20 cellular contexts compared by ENCODE assay signal in the genomic region with DNA sequence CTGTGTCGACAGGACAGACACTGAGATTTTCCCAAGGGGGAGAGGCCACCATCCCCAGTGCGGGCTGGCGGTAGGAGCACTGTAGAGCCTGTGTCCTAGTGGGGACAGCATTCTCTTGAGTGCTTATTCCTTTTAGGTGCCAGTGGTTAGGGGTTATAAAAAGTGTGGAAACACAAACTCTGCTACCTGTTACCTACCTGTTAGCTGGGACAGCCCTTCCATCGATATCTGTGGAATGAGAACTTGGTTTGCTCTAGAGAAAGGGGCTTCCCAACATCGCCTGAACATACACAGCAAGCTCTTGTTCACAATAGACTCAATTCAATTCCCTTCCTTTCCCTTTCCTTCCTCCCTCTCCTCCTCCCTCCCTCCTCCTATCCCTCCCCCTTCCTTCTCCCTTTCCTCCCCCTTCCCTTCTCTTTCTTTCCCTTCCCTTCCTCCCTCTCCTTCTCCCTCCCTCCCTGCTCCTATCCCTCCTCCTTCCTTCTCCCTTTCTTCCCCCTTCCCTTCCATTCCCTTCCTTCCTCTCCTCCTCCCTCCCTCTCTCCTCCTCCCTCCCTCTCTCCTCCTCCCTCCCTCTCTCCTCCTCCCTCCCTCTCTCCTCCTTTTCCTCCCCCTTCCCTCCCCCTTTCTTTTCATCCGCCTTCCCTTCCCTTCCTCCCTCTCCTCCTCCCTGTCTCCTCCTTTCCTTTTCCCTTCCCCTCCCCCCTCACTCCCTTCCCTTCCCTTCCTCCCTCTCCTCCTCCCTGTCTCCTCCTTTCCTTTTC.
DNase-seq lines count a peak whose midpoint lies in the region; ATAC-seq, FAIRE-seq and TF ChIP-seq lines count a peak whose summit lies in the region.
"Had no signal": no experiment of that assay in that cellular context is flagged by ENCODE, and none has a peak within 500 bp of the region (broad histone marks: within the 10 kb centered on the region; RNA-seq: fewer than 3 reads in every experiment).

No MANE protein-coding gene starts in this region.

- no peak for ATAC-seq in HepG2
- no peak for ATAC-seq in right lobe of liver
- no peak for ATAC-seq in HG03469 (IDR thresholded peaks at IDR 0.05; ENCODE audit: unreplicated experiment)
- ATAC-seq in T-helper 17 cell, result no peak
- ATAC-seq: HCT116 had no signal

- H2BK120ac ChIP-seq in H1 (replicated peaks; ENCODE audit: low read depth, low read length), result no peak overlapping the region

- H3K56ac ChIP-seq in H1 (replicated peaks; ENCODE audit: insufficient read length, low read depth, low read length), result no peak overlapping the region

- H3K27me3 ChIP-seq in HepG2 (ENCODE audit: control insufficient read depth in 1 of 2, insufficient read depth in 2 of 2, low read length in 2 of 2), result peaks cover 0 to 5% of the 10 kb centered on the region in 2 experiments; a peak in 1 of 5 replicates
- no peaks in the 10 kb centered on the region for H3K27me3 ChIP-seq in right lobe of liver
- H3K27me3 ChIP-seq in H1 (replicated peaks in 1 of 4; ENCODE audit: control insufficient read depth in 3 of 4, extremely low read depth in 1 of 4, insufficient read depth in 3 of 4, low read length in 3 of 4), result no peaks in the 10 kb centered on the region; a peak in 1 of 7 replicates

- TF ChIP-seq RAD21 in HepG2 (CRISPR knock-in tag; IDR thresholded peaks at IDR 0.05), result no peak
- TF ChIP-seq RAD21 in H1 (IDR thresholded peaks at IDR 0.05 in 1 of 2, conservative IDR thresholded peaks at IDR 0.05 in 1 of 2; ENCODE audit: low read depth in 2 of 2, low read length in 2 of 2), result no peak

- no peak overlapping the region for H3K27ac Mint-ChIP-seq in T-helper 17 cell
- H3K27ac Mint-ChIP-seq: CD4-positive, alpha-beta memory T cell; H9; HFFc6 had no signal

- H3K9ac ChIP-seq in HepG2 (ENCODE audit: insufficient read depth, low read depth, low read length) (no peak overlapping the region), H1 (replicated peaks in 1 of 4; ENCODE audit: extremely low read depth in 1 of 4, low read depth in 3 of 4, low read length in 3 of 4) (no peak overlapping the region)
- H3K9ac ChIP-seq: GM23248 had no signal

- H3K36me3 ChIP-seq in HepG2 (replicated peaks in 1 of 2; ENCODE audit: control insufficient read depth in 1 of 2, insufficient read depth in 2 of 2, low read length in 2 of 2) (no peaks in the 10 kb centered on the region), right lobe of liver (no peaks in the 10 kb centered on the region), H1 (ENCODE audit: control insufficient read depth in 2 of 4, insufficient read depth in 4 of 4, low read length in 3 of 4) (no peaks in the 10 kb centered on the region)

- no peak overlapping the region for H2BK20ac ChIP-seq in H1 (ENCODE audit: low read length)

- no peak overlapping the region for H3K4me3 Mint-ChIP-seq in T-helper 17 cell
- H3K4me3 Mint-ChIP-seq: CD4-positive, alpha-beta memory T cell; H9; HFFc6 had no signal

- BruUV-seq in HepG2 (replicated peaks; lab: Mats Ljungman, UMichigan), result no TSS peak

- H3K23ac ChIP-seq in H1 (ENCODE audit: insufficient read length), result no peak overlapping the region

- H3K4me3 ChIP-seq in HepG2 (replicated peaks in 1 of 3; ENCODE audit: insufficient read depth in 1 of 3, low read depth in 2 of 3, low read length in 3 of 3), result no peak overlapping the region
- no peak overlapping the region for H3K4me3 ChIP-seq in right lobe of liver
- H3K4me3 ChIP-seq in H1 (ENCODE audit: extremely low read depth in 1 of 4, insufficient read depth in 2 of 4, low read depth in 3 of 4, low read length in 4 of 4), result no peak overlapping the region
- H3K4me3 ChIP-seq: GM23248 had no signal

- intact Hi-C loops in HepG2 (cut with micrococcal nuclease; ENCODE audit: unreplicated experiment), result no loop called here
- intact Hi-C loops in right lobe of liver (cut with DNase I), result no loop called here

- no peak overlapping the region for H3K27ac ChIP-seq in HepG2 (ENCODE audit: extremely low read length, insufficient read depth, low read length)
- no peak overlapping the region for H3K27ac ChIP-seq in right lobe of liver
- no peak overlapping the region for H3K27ac ChIP-seq in H1 (ENCODE audit: low read depth, low read length)
- H3K27ac ChIP-seq: GM23248 had no signal

- H3K23me2 ChIP-seq in H1 (ENCODE audit: low read depth, low read length), result no peaks in the 10 kb centered on the region

- no peak overlapping the region for H3K14ac ChIP-seq in H1 (ENCODE audit: insufficient read length)

- no peaks in the 10 kb centered on the region for H3K9me3 ChIP-seq in HepG2 (ENCODE audit: low read length)
- H3K9me3 ChIP-seq in right lobe of liver, result no peaks in the 10 kb centered on the region
- H3K9me3 ChIP-seq in H1 (ENCODE audit: insufficient read depth in 2 of 2, low read depth in 1 of 2, low read length in 1 of 2), result no peaks in the 10 kb centered on the region
- H3K9me3 ChIP-seq in T-helper 17 cell (ENCODE audit: control insufficient read depth, low read length, poor library complexity, severe bottlenecking), result no peaks in the 10 kb centered on the region

- 17% methylated on average over 5 of the region's 6 CpGs for WGBS in HepG2 (ENCODE audit: low lambda C conversion rate)
- 70% methylated on average over 3 of the region's 6 CpGs for WGBS in right lobe of liver (ENCODE audit: insufficient coverage, low coverage, low lambda C conversion rate, missing lambda C conversion rate)
- 70% methylated on average over 5 of the region's 6 CpGs; no CpG with 5 or more reads in 1 of the 2 experiments for WGBS in H1 (ENCODE audit: extremely low coverage in 1 of 2, insufficient coverage in 1 of 2, insufficient read length in 1 of 2, insufficient replicate concordance in 2 of 2, low coverage in 1 of 2, low lambda C conversion rate in 2 of 2, missing lambda C conversion rate in 1 of 2), 2 experiments

- POLR2A ChIA-PET in HepG2 (lab: Yijun Ruan, JAX) (no interaction called here), H1 (lab: Charles Lee; ENCODE audit: partially characterized antibody) (no interaction called here)

- no peak overlapping the region for H2BK12ac ChIP-seq in H1 (ENCODE audit: low read depth, low read length)

- no peaks in the 10 kb centered on the region for H3K4me1 Mint-ChIP-seq in T-helper 17 cell
- H3K4me1 Mint-ChIP-seq: CD4-positive, alpha-beta memory T cell had no signal

- no peak overlapping the region for H4K5ac ChIP-seq in H1 (ENCODE audit: insufficient read length, low read depth, low read length)

- no peak overlapping the region for H4K91ac ChIP-seq in H1 (replicated peaks; ENCODE audit: insufficient read length, low read length)

- 0 out of 2 replicates have a peak overlapping the region, but pooled peaks have one; percentile 2 for H2BK15ac ChIP-seq in H1 (ENCODE audit: low read length)

- in situ Hi-C loops in HepG2 (cut with HindIII; ENCODE audit: extremely low pct_ligation_motif_present, low pct_unique_long_range_greater_than_20kb), result no loop called here

- CTCF ChIA-PET in HepG2 (lab: Yijun Ruan, JAX; ENCODE audit: low intra/inter-chr PET ratio, low total read pairs) (no interaction called here), H1 (lab: Charles Lee; ENCODE audit: partially characterized antibody) (interaction anchor here (1.4 kb wide), 1 partner anchor 54 kb away, joined by 4 read pairs; no protein-coding TSS in a partner anchor)

- no peaks in the 10 kb centered on the region for H3K36me3 Mint-ChIP-seq in T-helper 17 cell (ENCODE audit: low read depth)
- H3K36me3 Mint-ChIP-seq: CD4-positive, alpha-beta memory T cell had no signal

- H3K4me1 ChIP-seq in HepG2 (ENCODE audit: insufficient read depth, low read length) (no peaks in the 10 kb centered on the region), right lobe of liver (no peaks in the 10 kb centered on the region), H1 (replicated peaks in 1 of 4; ENCODE audit: control insufficient read depth in 3 of 4, insufficient read depth in 4 of 4, low read length in 3 of 4) (peaks cover 0 to 9% (median 0%) of the 10 kb centered on the region in 4 experiments; a peak in 2 of 7 replicates)

- TF ChIP-seq EP300 in HepG2 (IDR thresholded peaks at IDR 0.05; ENCODE audit: low read depth in 2 of 2, low read length in 2 of 2), result no peak
- TF ChIP-seq EP300 in HepG2 (CRISPR knock-in tag; IDR thresholded peaks at IDR 0.05; ENCODE audit: borderline replicate concordance), result no peak
- TF ChIP-seq EP300 in H1 (IDR thresholded peaks at IDR 0.05; ENCODE audit: borderline replicate concordance in 1 of 2, low read depth in 2 of 2, low read length in 2 of 2), result no peak

- H4K8ac ChIP-seq in H1 (ENCODE audit: extremely low read depth, insufficient read depth, low read length), result no peak overlapping the region

- no peak for FAIRE-seq in HepG2 (lab: Jason Lieb, UNC)
- FAIRE-seq in H1 (lab: Jason Lieb, UNC), result no peak
- peak; percentile 66 for FAIRE-seq in urothelium cell line (lab: Jason Lieb, UNC)
- FAIRE-seq: GM12891, GM18507 had no signal

- H2AFZ ChIP-seq in HepG2 (ENCODE audit: low read length) (no peak overlapping the region), H1 (ENCODE audit: low read length) (peak overlapping the region; percentile 62; the same call in 1 of the 2 replicates)
- H2AFZ ChIP-seq: GM23248 had no signal

- TF ChIP-seq CTCF in HepG2 (CRISPR knock-in tag; IDR thresholded peaks at IDR 0.05) (no peak), right lobe of liver (IDR thresholded peaks at IDR 0.05) (no peak), H1 (IDR thresholded peaks at IDR 0.05; ENCODE audit: control extremely low read depth in 1 of 3, insufficient read depth in 1 of 3, low read depth in 1 of 3, low read length in 3 of 3) (no peak)

- no peak for DNase-seq in HepG2 (ENCODE audit: low spot score)
- no peak for DNase-seq in right lobe of liver
- no peak for DNase-seq in H1 (ENCODE audit: low read depth in 1 of 2, low spot score in 2 of 2)
- no peak for DNase-seq in urothelium cell line (ENCODE audit: low spot score)
- no peak for DNase-seq in T-helper 17 cell
- DNase-seq: 8988T; C1 segment of cervical spinal cord; Calu3; CD4-positive, alpha-beta memory T cell; COR-L47; DMS53; DMS79 treated with DMSO at 0.1 percent for 48 hours; GF-D8; GM23248; H9; HFFc6 had no signal

- no peak overlapping the region for H3K4ac ChIP-seq in H1 (replicated peaks; ENCODE audit: insufficient read length, low read depth, low read length)

- no peak overlapping the region for H2AK5ac ChIP-seq in H1 (ENCODE audit: low read depth, low read length)

- H3K27me3 Mint-ChIP-seq in T-helper 17 cell, result peaks cover 16% of the 10 kb centered on the region

- no peak overlapping the region for H2BK5ac ChIP-seq in H1 (ENCODE audit: low read depth, low read length)

- H3K79me1 ChIP-seq in H1 (ENCODE audit: low read depth, low read length), result no peaks in the 10 kb centered on the region

- no peak for TF ChIP-seq POLR2A in HepG2 (IDR thresholded peaks at IDR 0.05; ENCODE audit: insufficient read depth in 1 of 2, low read depth in 2 of 2, low read length in 2 of 2)
- no peak for TF ChIP-seq POLR2A in right lobe of liver (IDR thresholded peaks at IDR 0.05)
- TF ChIP-seq POLR2A in H1 (IDR thresholded peaks at IDR 0.05; ENCODE audit: control extremely low read depth in 1 of 2, low read depth in 2 of 2, low read length in 2 of 2), result no peak

- H3K79me2 ChIP-seq in HepG2 (ENCODE audit: insufficient read depth, low read length) (no peaks in the 10 kb centered on the region), H1 (ENCODE audit: control insufficient read depth in 1 of 2, insufficient read depth in 2 of 2, low read length in 2 of 2) (no peaks in the 10 kb centered on the region)

- H3K18ac ChIP-seq in H1 (ENCODE audit: extremely low read depth, low read length), result no peak overlapping the region

- H3K4me2 ChIP-seq in HepG2 (ENCODE audit: low read depth, low read length) (no peak overlapping the region), H1 (ENCODE audit: insufficient read depth in 1 of 2, low read depth in 2 of 2, low read length in 2 of 2) (no peak overlapping the region)

- H4K20me1 ChIP-seq in HepG2 (ENCODE audit: insufficient read depth, low read length) (no peaks in the 10 kb centered on the region), H1 (replicated peaks in 1 of 2; ENCODE audit: control insufficient read depth in 1 of 2, insufficient read depth in 2 of 2, low read length in 2 of 2) (no peaks in the 10 kb centered on the region)
